22 cellular contexts compared by ENCODE assay signal in the genomic region with DNA sequence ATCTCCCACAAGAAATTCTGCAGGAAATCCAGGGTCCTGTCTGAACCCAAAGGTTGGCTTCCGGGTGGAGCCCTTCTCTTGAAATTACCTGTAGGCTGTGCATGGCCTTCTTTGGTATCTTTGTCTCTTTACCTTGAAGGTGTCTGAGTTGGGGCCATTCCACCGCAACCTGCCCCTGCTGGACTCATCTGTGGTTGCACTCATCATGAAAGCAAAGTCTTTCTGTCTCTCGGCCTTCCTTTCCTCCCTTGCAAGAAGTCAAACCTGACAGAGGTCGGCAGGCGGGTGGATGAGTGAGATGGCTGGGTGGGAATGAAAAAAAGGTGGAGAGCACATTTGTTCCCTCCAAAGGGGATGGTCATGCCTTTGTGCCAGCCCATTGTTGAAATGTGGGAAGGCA. TPM values are rescaled to one million over a fixed set of nuclear protein-coding genes. Genes with fewer than 3 reads are reported as not detected.
"Had no signal": no experiment of that assay in that cellular context is flagged by ENCODE, and none has a peak within 500 bp of the region (broad histone marks: within the 10 kb centered on the region; RNA-seq: fewer than 3 reads in every experiment).

No MANE protein-coding gene starts in this region.

- H3K27ac Mint-ChIP-seq: activated naive CD8-positive, alpha-beta T cell; activated T-cell treated with anti-CD3 and anti-CD28 coated beads, Interleukin-2, amount 50 U/mL, for 24 hours; activated T-helper 17 cell treated with anti-CD3 and anti-CD28 coated beads, Interleukin-2, amount 50 U/mL, for 72 hours; memory B cell had no signal

- H3K27ac ChIP-seq: adrenal gland, ascending aorta, brain microvascular endothelial cell, tibial artery had no signal

- ATAC-seq: activated T-helper 17 cell treated with anti-CD3 and anti-CD28 coated beads, Interleukin-2, amount 50 U/mL, for 72 hours; esophagus mucosa; stimulated activated naive CD8-positive, alpha-beta T cell treated with anti-CD3 and anti-CD28 coated beads, Interleukin-15, Interleukin-2, amounts not matched to agents 100 U/mL and 50 U/mL, for 24 hours had no signal

- H3K4me3 ChIP-seq: adrenal gland, ascending aorta, tibial artery had no signal

- H3K27me3 ChIP-seq: ascending aorta, brain microvascular endothelial cell had no signal

- H3K4me1 ChIP-seq: adrenal gland, ascending aorta, tibial artery had no signal

- H3K4me1 Mint-ChIP-seq: activated T-helper 17 cell treated with anti-CD3 and anti-CD28 coated beads, Interleukin-2, amount 50 U/mL, for 72 hours; memory B cell had no signal

- H3K4me3 Mint-ChIP-seq: activated naive CD8-positive, alpha-beta T cell; activated T-cell treated with anti-CD3 and anti-CD28 coated beads, Interleukin-2, amount 50 U/mL, for 24 hours; activated T-helper 17 cell treated with anti-CD3 and anti-CD28 coated beads, Interleukin-2, amount 50 U/mL, for 72 hours; memory B cell had no signal

- H3K36me3 Mint-ChIP-seq: activated naive CD8-positive, alpha-beta T cell; memory B cell had no signal

- DNase-seq: activated naive CD4-positive, alpha-beta T cell; activated T-cell treated with anti-CD3 and anti-CD28 coated beads, Interleukin-2, amount 50 U/mL, for 24 hours; adrenal gland; brain microvascular endothelial cell; caudate nucleus; dermis blood vessel endothelial cell; effector CD8-positive, alpha-beta T cell; hippocampal formation; stimulated activated CD4-positive, alpha-beta T cell treated with anti-CD3 and anti-CD28 coated beads, Interleukin-12 subunit alpha, Interleukin-12 subunit beta, amount 100 ng/mL, for 4 hours; stimulated activated CD4-positive, alpha-beta T cell treated with anti-CD3 and anti-CD28 coated beads, Interleukin-4, amount 100 ng/mL, for 4 hours; stimulated activated naive CD8-positive, alpha-beta T cell treated with anti-CD3 and anti-CD28 coated beads, Interleukin-15, Interleukin-2, amounts not matched to agents 100 U/mL and 50 U/mL, for 24 hours; T-helper 9 cell; tibial artery had no signal

- H3K36me3 ChIP-seq: adrenal gland, ascending aorta, brain microvascular endothelial cell, tibial artery had no signal

- H3K9me3 Mint-ChIP-seq: activated T-cell treated with anti-CD3 and anti-CD28 coated beads, Interleukin-2, amount 50 U/mL, for 24 hours; activated T-helper 17 cell treated with anti-CD3 and anti-CD28 coated beads, Interleukin-2, amount 50 U/mL, for 72 hours had no signal

RNA-seq across cellular contexts. Expression of a gene that starts 25.1 kb away (rescaled TPM):
- total RNA-seq: activated T-helper 17 cell treated with anti-CD3 and anti-CD28 coated beads, Interleukin-2, amount 50 U/mL, for 72 hours; ascending aorta; esophagus mucosa; mononuclear cell; posterior vena cava; skeletal muscle tissue; T-helper 1 cell treated with Interleukin-12 subunit alpha and Interleukin-12 subunit beta and Interleukin-4 antibody, amounts not matched to agents 30 ng/mL and 1 ng/mL, for 36 hours had no signal
